1 cellular context compared by ENCODE assay signal in the genomic region with DNA sequence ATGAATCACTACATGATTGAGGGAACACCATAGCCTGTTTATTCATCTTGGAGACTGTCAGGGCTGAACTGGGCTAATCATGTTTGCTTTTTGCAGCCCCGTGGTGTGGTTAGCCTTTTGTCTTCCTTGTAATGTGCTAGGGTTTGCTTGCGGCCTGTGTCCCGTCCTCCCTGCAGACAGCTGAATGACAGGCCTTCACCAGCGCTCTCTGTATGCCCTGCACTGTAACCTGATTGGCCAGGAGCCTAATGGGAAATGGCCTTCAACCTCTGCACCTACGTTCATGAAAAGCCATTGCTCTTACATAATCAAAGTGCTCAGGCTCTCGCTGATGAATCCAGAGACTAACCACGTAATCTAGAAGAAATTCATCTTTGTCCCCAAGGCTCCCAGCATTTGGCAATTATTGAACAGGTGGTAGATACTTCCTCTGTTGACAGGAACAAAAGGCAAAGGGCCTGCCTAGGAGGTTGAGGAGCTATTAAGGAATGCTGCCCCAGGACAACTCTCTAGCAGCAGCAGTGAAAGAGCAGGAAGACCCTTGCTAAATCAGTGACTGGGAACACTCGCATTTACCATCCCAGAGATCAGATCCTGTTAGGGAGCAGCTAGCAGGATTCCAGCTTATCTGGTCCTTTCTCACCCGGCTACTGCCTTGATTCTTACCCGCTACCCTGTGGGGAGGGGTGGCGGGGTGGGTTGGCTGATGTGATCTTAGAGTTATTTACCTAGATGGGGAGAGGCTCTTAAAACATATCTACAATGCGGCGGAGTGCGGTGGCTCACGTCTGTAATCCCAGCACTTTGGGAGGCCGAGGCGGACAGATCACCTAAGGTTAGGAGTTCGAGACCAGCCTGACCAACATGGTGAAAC.
TF ChIP-seq lines count a peak whose summit lies in the region.

No MANE protein-coding gene starts in this region.

TF ChIP-seq in SK-N-SH treated with all-trans-retinoic acid at 6 μM for 48 hours, 23 proteins besides CTCF, POLR2A, EP300 and RAD21 (continued from another document):
- TF ChIP-seq ZNF565 (CRISPR knock-in tag; conservative IDR thresholded peaks at IDR 0.05; ENCODE audit: low read depth) (no peak), BACH2 (CRISPR knock-in tag; IDR thresholded peaks at IDR 0.05; ENCODE audit: borderline replicate concordance) (no peak), ARNTL (CRISPR knock-in tag; IDR thresholded peaks at IDR 0.05; ENCODE audit: borderline replicate concordance, low read depth) (no peak), TCF4 (CRISPR knock-in tag; IDR thresholded peaks at IDR 0.05; ENCODE audit: borderline replicate concordance) (no peak), GLIS3 (CRISPR knock-in tag; IDR thresholded peaks at IDR 0.05) (no peak), PPARA (CRISPR knock-in tag; IDR thresholded peaks at IDR 0.05; ENCODE audit: borderline replicate concordance) (no peak)
- TF ChIP-seq, protein P1, sequence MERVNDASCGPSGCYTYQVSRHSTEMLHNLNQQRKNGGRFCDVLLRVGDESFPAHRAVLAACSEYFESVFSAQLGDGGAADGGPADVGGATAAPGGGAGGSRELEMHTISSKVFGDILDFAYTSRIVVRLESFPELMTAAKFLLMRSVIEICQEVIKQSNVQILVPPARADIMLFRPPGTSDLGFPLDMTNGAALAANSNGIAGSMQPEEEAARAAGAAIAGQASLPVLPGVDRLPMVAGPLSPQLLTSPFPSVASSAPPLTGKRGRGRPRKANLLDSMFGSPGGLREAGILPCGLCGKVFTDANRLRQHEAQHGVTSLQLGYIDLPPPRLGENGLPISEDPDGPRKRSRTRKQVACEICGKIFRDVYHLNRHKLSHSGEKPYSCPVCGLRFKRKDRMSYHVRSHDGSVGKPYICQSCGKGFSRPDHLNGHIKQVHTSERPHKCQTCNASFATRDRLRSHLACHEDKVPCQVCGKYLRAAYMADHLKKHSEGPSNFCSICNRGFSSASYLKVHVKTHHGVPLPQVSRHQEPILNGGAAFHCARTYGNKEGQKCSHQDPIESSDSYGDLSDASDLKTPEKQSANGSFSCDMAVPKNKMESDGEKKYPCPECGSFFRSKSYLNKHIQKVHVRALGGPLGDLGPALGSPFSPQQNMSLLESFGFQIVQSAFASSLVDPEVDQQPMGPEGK (CRISPR knock-in tag; IDR thresholded peaks at IDR 0.05; ENCODE audit: borderline replicate concordance), result no peak
